Comparison of ENCODE assay signal across 17 cellular contexts in the genomic region with DNA sequence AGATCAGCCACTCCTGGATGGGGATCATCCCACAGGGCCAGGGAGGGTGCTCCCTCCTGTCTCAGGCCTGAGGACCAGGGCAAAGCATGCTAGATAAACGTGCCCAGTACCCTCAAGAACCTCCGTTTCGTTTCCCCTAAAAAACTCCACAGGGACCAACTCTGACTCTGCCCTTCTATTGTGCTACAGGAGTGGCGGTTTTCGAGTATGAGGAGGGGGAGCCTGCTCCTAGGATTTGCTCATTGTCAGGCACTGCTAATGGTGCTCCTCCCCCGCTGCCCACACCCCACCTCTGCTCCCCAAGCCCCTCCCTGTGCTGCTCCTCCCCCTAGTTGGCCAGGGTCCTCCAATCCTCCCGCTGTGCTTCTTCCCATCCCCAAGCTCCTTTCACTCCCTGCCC. TPM values are rescaled to one million over a fixed set of nuclear protein-coding genes. Genes with fewer than 3 reads are reported as not detected.
A peak's percentile ranks its signal among the peaks of the same experiment; 100 is the strongest.
DNase-seq lines count a peak whose midpoint lies in the region; ATAC-seq, FAIRE-seq and TF ChIP-seq lines count a peak whose summit lies in the region.
"Had no signal": no experiment of that assay in that cellular context is flagged by ENCODE, and none has a peak within 500 bp of the region (broad histone marks: within the 10 kb centered on the region; RNA-seq: fewer than 3 reads in every experiment).

No MANE protein-coding gene starts in this region.

- no peak for TF ChIP-seq POLR2A in K562 (conservative IDR thresholded peaks at IDR 0.05)

- peak; percentile 2 for DNase-seq in NCI-H748 (lab: John Stamatoyannopoulos, UW; ENCODE audit: unreplicated experiment)
- DNase-seq in NCI-H748 treated with DMSO at 0.1 percent for 48 hours (lab: John Stamatoyannopoulos, UW): no peak
- peak; percentile 48 for DNase-seq in Karpas-422
- no peak for DNase-seq in K562 (ENCODE audit: extremely low read depth in 1 of 4, low spot score in 3 of 4)
- peak; percentile 52 for DNase-seq in posterior vena cava (ENCODE audit: low spot score)
- no peak for DNase-seq in mammary epithelial cell
- DNase-seq: DMS153, NCI-H1105, NCI-H187, NCI-H2171, NCI-H446, NCI-H82, PC-3 had no signal

- H2AFZ ChIP-seq in Karpas-422 (ENCODE audit: low read length) (no peak overlapping the region), K562 (ENCODE audit: low read depth, low read length) (no peak overlapping the region), mammary epithelial cell (ENCODE audit: low read depth, low read length) (no peak overlapping the region)

- ATAC-seq in K562 (no peak), HG03460 (IDR thresholded peaks at IDR 0.05; ENCODE audit: unreplicated experiment) (no peak)
- ATAC-seq: PC-3 had no signal

- CTCF ChIA-PET in K562 (lab: Yijun Ruan, JAX; ENCODE audit: low intra/inter-chr PET ratio): no interaction called here
- CTCF ChIA-PET in mammary epithelial cell (lab: Charles Lee; ENCODE audit: low non-redundant PET): no interaction called here

- 1% methylated on average over 7 of the region's 7 CpGs for WGBS in K562 (ENCODE audit: insufficient coverage, low coverage, missing lambda C conversion rate)
- WGBS in mammary epithelial cell (ENCODE audit: low coverage, missing lambda C conversion rate): 40% methylated on average over 2 of the region's 7 CpGs

- H3K4me3 ChIP-seq in Karpas-422 (ENCODE audit: low read length): no peak overlapping the region
- H3K4me3 ChIP-seq in K562: no peak overlapping the region
- no peak overlapping the region for H3K4me3 ChIP-seq in mammary epithelial cell (replicated peaks in 1 of 3; ENCODE audit: insufficient read depth in 1 of 3, low read depth in 2 of 3, low read length in 3 of 3)

- POLR2A ChIA-PET in K562 (lab: Yijun Ruan, JAX): no interaction called here

- H3K36me3 ChIP-seq in Karpas-422 (ENCODE audit: insufficient read depth, low read length) (no peaks in the 10 kb centered on the region), K562 (ENCODE audit: control insufficient read depth, insufficient read depth, low read length) (no peaks in the 10 kb centered on the region), mammary epithelial cell (ENCODE audit: insufficient read depth, low read length) (no peaks in the 10 kb centered on the region)

- TF ChIP-seq RAD21 in K562 (CRISPR knock-in tag; conservative IDR thresholded peaks at IDR 0.05 in 1 of 2, IDR thresholded peaks at IDR 0.05 in 1 of 2): no peak

- H3K4me2 ChIP-seq in Karpas-422 (ENCODE audit: low read depth, low read length, poor library complexity, severe bottlenecking) (no peak overlapping the region), K562 (ENCODE audit: insufficient read depth, low read length) (no peak overlapping the region), mammary epithelial cell (ENCODE audit: insufficient read depth, low read depth, low read length) (no peak overlapping the region)
- H3K4me2 ChIP-seq: KMS-11 had no signal

- no peaks in the 10 kb centered on the region for H3K79me2 ChIP-seq in Karpas-422 (ENCODE audit: low read length)
- H3K79me2 ChIP-seq in K562 (ENCODE audit: control insufficient read depth, insufficient read depth, low read length): no peaks in the 10 kb centered on the region
- H3K79me2 ChIP-seq in mammary epithelial cell (ENCODE audit: insufficient read depth, low read length): no peaks in the 10 kb centered on the region

- H3K4me1 ChIP-seq in Karpas-422 (ENCODE audit: low read length) (no peaks in the 10 kb centered on the region), K562 (replicated peaks in 1 of 2; ENCODE audit: control insufficient read depth in 2 of 2, insufficient read depth in 2 of 2, low read length in 2 of 2) (no peaks in the 10 kb centered on the region), mammary epithelial cell (ENCODE audit: insufficient read depth, low read length) (no peaks in the 10 kb centered on the region)

- no peak for FAIRE-seq in K562 (lab: Jason Lieb, UNC)
- FAIRE-seq: A204.1 had no signal

- TF ChIP-seq CTCF in K562 (IDR thresholded peaks at IDR 0.05 in 2 of 3, conservative IDR thresholded peaks at IDR 0.05 in 1 of 3; ENCODE audit: insufficient read depth in 2 of 3, low read depth in 1 of 3, low read length in 3 of 3) (no peak), mammary epithelial cell (conservative IDR thresholded peaks at IDR 0.05 in 1 of 2, IDR thresholded peaks at IDR 0.05 in 1 of 2; ENCODE audit: extremely low read depth in 1 of 2, insufficient read depth in 1 of 2, low read depth in 1 of 2, low read length in 2 of 2) (no peak)

- in situ Hi-C loops in K562 (cut with MboI): no loop called here
- in situ Hi-C loops in mammary epithelial cell (cut with MboI; ENCODE audit: low sequenced_read_pairs in 2 of 2): no loop called here

- TF ChIP-seq EP300 in K562 (IDR thresholded peaks at IDR 0.05; ENCODE audit: low read length): no peak

- H3K27me3 ChIP-seq in Karpas-422 (ENCODE audit: low read length): no peaks in the 10 kb centered on the region
- peaks cover 23 to 59% of the 10 kb centered on the region in 2 experiments; a peak in 3 of 5 replicates for H3K27me3 ChIP-seq in K562 (ENCODE audit: control insufficient read depth in 2 of 2, insufficient read depth in 2 of 2, low read length in 2 of 2)
- H3K27me3 ChIP-seq in mammary epithelial cell (ENCODE audit: insufficient read depth, low read length): peaks cover 7% of the 10 kb centered on the region

- no TSS peak for BruUV-seq in K562 (replicated peaks; lab: Mats Ljungman, UMichigan)
- BruUV-seq in mammary epithelial cell (replicated peaks; lab: Mats Ljungman, UMichigan): no TSS peak

- no peaks in the 10 kb centered on the region for H4K20me1 ChIP-seq in Karpas-422 (ENCODE audit: insufficient read depth, low read depth, low read length)
- H4K20me1 ChIP-seq in K562 (replicated peaks; ENCODE audit: control insufficient read depth, insufficient read depth, low read length): 0 out of 2 replicates have a peak, but pooled peaks cover 4% of the 10 kb centered on the region
- no peaks in the 10 kb centered on the region for H4K20me1 ChIP-seq in mammary epithelial cell (ENCODE audit: insufficient read depth, low read length)

- H3K27ac ChIP-seq in Karpas-422 (ENCODE audit: low read length) (no peak overlapping the region), K562 (ENCODE audit: extremely low read depth, low read depth, low read length) (no peak overlapping the region), mammary epithelial cell (ENCODE audit: insufficient read depth, low read depth, low read length) (no peak overlapping the region)
- H3K27ac ChIP-seq: C4-2B, KMS-11 had no signal

- no peaks in the 10 kb centered on the region for H3K9me3 ChIP-seq in Karpas-422 (ENCODE audit: low read length)
- no peaks in the 10 kb centered on the region for H3K9me3 ChIP-seq in K562 (replicated peaks; ENCODE audit: control insufficient read depth, insufficient read depth, low read depth, low read length)
- H3K9me3 ChIP-seq in mammary epithelial cell (replicated peaks; ENCODE audit: insufficient read depth, low read length): no peaks in the 10 kb centered on the region

- H3K9ac ChIP-seq in Karpas-422 (ENCODE audit: low read length): no peak overlapping the region
- no peak overlapping the region for H3K9ac ChIP-seq in K562 (ENCODE audit: insufficient read depth in 1 of 2, low read depth in 2 of 2, low read length in 2 of 2)
- no peak overlapping the region for H3K9ac ChIP-seq in mammary epithelial cell (ENCODE audit: insufficient read depth, low read length)
- H3K9ac ChIP-seq: KMS-11 had no signal

- no peaks in the 10 kb centered on the region for H3K9me2 ChIP-seq in Karpas-422 (replicated peaks; ENCODE audit: insufficient read depth, low read length)

- intact Hi-C loops in K562 (cut with micrococcal nuclease) (no loop called here), posterior vena cava (cut with DNase I) (no loop called here), mammary epithelial cell (cut with micrococcal nuclease) (no loop called here)

- dilution Hi-C loops in mammary epithelial cell (cut with HindIII; ENCODE audit: low sequenced_read_pairs): no loop called here

- no peaks in the 10 kb centered on the region for H3K9me1 ChIP-seq in K562 (ENCODE audit: control insufficient read depth, insufficient read depth, low read length)

TF ChIP-seq in K562, 482 proteins besides CTCF, POLR2A, EP300 and RAD21:
- no peak for TF ChIP-seq POLR2AphosphoS2 (IDR thresholded peaks at IDR 0.05; ENCODE audit: low read length)
- TF ChIP-seq ZNF184 (CRISPR knock-in tag; IDR thresholded peaks at IDR 0.05): no peak
- TF ChIP-seq GABPB1 (CRISPR knock-in tag; IDR thresholded peaks at IDR 0.05): no peak
- peak; percentile 77; the same call in 1 of the 2 replicates for TF ChIP-seq ZNF263 (CRISPR knock-in tag; IDR thresholded peaks at IDR 0.05; ENCODE audit: borderline replicate concordance)
- TF ChIP-seq KAT7 (CRISPR knock-in tag; IDR thresholded peaks at IDR 0.05; ENCODE audit: borderline replicate concordance): no peak
TF ChIP-seq in K562: peak in this region for 1.

RNA-seq across cellular contexts. Expression of a gene that starts 32.0 kb away (rescaled TPM):
- not detected in 2 replicates for total RNA-seq in Karpas-422 (2014; rRNA removed; shearing (Covaris generic); ENCODE audit: low replicate concordance)
- total RNA-seq in K562 (2011; cell fraction: chromatin; rRNA removed; ENCODE audit: low replicate concordance): 0.05 TPM in 1 of 2 replicates, not detected in the other
- 0.13 TPM in 1 of 2 replicates, not detected in the other for total RNA-seq in K562 (2011; cell fraction: nucleolus; rRNA removed)
- 0.07 TPM in 1 of 2 replicates, not detected in the other for total RNA-seq in K562 (2011; cell fraction: nucleoplasm; rRNA removed)
- total RNA-seq in K562 (2014; rRNA removed) (under 0.01 and 0.08 TPM in 2 replicates), K562 (2014; rRNA removed; fragmentation: Illumina TruSeq; extraction: Trizol) (0.07 and 0.10 TPM in 2 replicates), K562 (2015; rRNA removed; fragmentation: Illumina TruSeq; extraction: Trizol) (0.04 and 0.40 TPM in 2 replicates), K562 (2021) (0.20 and 0.31 TPM in 2 replicates), posterior vena cava (under 1 TPM; 0.43 to 0.56 TPM), mammary epithelial cell (under 1 TPM in 1 of 2 donors, not detected in 1; 0.67 TPM)
- polyA plus RNA-seq in K562 (2011; rRNA removed) (0.06 and 0.08 TPM in 2 replicates), K562 (2014; fragmentation: Illumina TruSeq; extraction: Trizol) (0.04 and 0.13 TPM in 2 replicates), K562 (2014; fragmentation: Nextera tagmentation; extraction: Ambion mirVana) (not detected), K562 (2014; rRNA removed) (0.31 TPM in 1 of 2 replicates, not detected in the other), mammary epithelial cell (not detected)
- polyA plus RNA-seq in K562 (2011; cell fraction: cytosol; rRNA removed): 0.06 and 0.16 TPM in 2 replicates
- 0.04 and 0.20 TPM in 2 replicates for polyA plus RNA-seq in K562 (2011; cell fraction: nucleus; rRNA removed)
- polyA plus RNA-seq in K562 (2012): 0.18 and 0.20 TPM in 2 replicates
- polyA minus RNA-seq in K562 (2011; rRNA and poly(A)+ RNA removed): 0.03 and 0.11 TPM in 2 replicates
- not detected in 2 replicates for polyA minus RNA-seq in K562 (2011; cell fraction: cytosol; rRNA and poly(A)+ RNA removed)
- under 0.01 and 0.13 TPM in 2 replicates for polyA minus RNA-seq in K562 (2011; cell fraction: nucleus; rRNA and poly(A)+ RNA removed)
- polyA minus RNA-seq in mammary epithelial cell: not detected

Comparison
In these comparisons a context has a peak if more than half of its experiments do, and no peak if none do; other contexts are left out.
1. DNase-seq: peak in NCI-H748 (single experiment), Karpas-422 (single experiment) and posterior vena cava (single experiment); none in NCI-H748 treated with DMSO at 0.1 percent for 48 hours (single experiment), K562 (0 of 4) and mammary epithelial cell (single experiment).